8 cellular contexts compared by ENCODE assay signal in the genomic region with DNA sequence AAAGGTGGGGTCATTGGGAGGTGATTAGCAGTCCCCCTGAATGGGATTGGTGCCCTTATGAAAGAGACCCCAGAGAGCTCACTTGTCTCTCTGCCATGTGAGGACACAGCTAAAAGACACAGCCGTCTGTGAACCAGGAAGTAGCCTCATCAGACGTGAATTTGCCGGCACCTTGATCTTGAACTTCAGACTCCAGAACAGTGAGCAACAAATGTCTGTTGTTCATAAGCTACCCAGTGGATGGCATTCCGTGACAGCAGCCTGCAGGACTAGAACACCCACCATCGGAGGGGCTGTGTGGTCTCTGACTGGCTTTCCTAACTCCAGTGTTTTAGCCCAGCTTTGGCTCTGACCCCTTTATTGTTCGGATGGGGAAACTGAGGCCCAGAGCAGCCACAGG. TPM values are rescaled to one million over a fixed set of nuclear protein-coding genes. Genes with fewer than 3 reads are reported as not detected.
DNase-seq lines count a peak whose midpoint lies in the region; ATAC-seq, FAIRE-seq and TF ChIP-seq lines count a peak whose summit lies in the region.
"Not testable (repeated sequence)": the region's sequence is repeated elsewhere in the genome, so short reads cannot be mapped to it uniquely, and the experiment has no call there.
"Had no signal": no experiment of that assay in that cellular context is flagged by ENCODE, and none has a peak within 500 bp of the region (broad histone marks: within the 10 kb centered on the region; RNA-seq: fewer than 3 reads in every experiment).

No MANE protein-coding gene starts in this region.

- ATAC-seq in CD8-positive, alpha-beta T cell, result peak; percentile 61
- ATAC-seq in SK-N-SH treated with all-trans-retinoic acid at 6 μM for 48 hours, result peak; percentile 21
- peak; percentile 32 to 36 for ATAC-seq in activated T-cell treated with anti-CD3 and anti-CD28 coated beads, Interleukin-2, amount 50 U/mL, for 4 hours
- peak; percentile 58 for ATAC-seq in HepG2

- POLR2A ChIA-PET in CD8-positive, alpha-beta T cell (lab: Charles Lee); endothelial cell of umbilical vein (lab: Charles Lee); HepG2 (lab: Yijun Ruan, JAX): not testable (repeated sequence)

- intact Hi-C loops in CD8-positive, alpha-beta T cell (cut with DNase I, micrococcal nuclease); endothelial cell of umbilical vein (cut with micrococcal nuclease); HepG2 (cut with micrococcal nuclease; ENCODE audit: unreplicated experiment): not testable (repeated sequence)

- WGBS in HepG2 (ENCODE audit: low lambda C conversion rate), result no CpG with 5 or more reads among the region's 6 CpGs

- CTCF ChIA-PET in CD8-positive, alpha-beta T cell (lab: Charles Lee); endothelial cell of umbilical vein (lab: Charles Lee); HepG2 (lab: Yijun Ruan, JAX; ENCODE audit: low intra/inter-chr PET ratio, low total read pairs): not testable (repeated sequence)

- H3K9me3 ChIP-seq in CD8-positive, alpha-beta T cell (ENCODE audit: low read length); Karpas-422 (ENCODE audit: low read length); endothelial cell of umbilical vein (replicated peaks; ENCODE audit: control insufficient read depth, insufficient read depth, low read length); HepG2 (ENCODE audit: low read length): not testable (repeated sequence)

- H3K4me3 Mint-ChIP-seq in CD8-positive, alpha-beta T cell; activated T-cell treated with anti-CD3 and anti-CD28 coated beads, Interleukin-2, amount 50 U/mL, for 4 hours: not testable (repeated sequence)

- not testable (repeated sequence) for H3K9ac ChIP-seq in Karpas-422 (ENCODE audit: low read length); endothelial cell of umbilical vein (replicated peaks; ENCODE audit: extremely low read depth, insufficient read depth, low read length); HepG2 (ENCODE audit: insufficient read depth, low read depth, low read length)

- in situ Hi-C loops in HepG2 (cut with HindIII; ENCODE audit: extremely low pct_ligation_motif_present, low pct_unique_long_range_greater_than_20kb), result not testable (repeated sequence)

- not testable (repeated sequence) for H3K4me3 ChIP-seq in CD8-positive, alpha-beta T cell (ENCODE audit: low read depth, low read length); Karpas-422 (ENCODE audit: low read length); endothelial cell of umbilical vein (replicated peaks in 1 of 3; ENCODE audit: insufficient read depth in 1 of 3, low read depth in 1 of 3, low read length in 3 of 3); HepG2 (replicated peaks in 1 of 3; ENCODE audit: insufficient read depth in 1 of 3, low read depth in 2 of 3, low read length in 3 of 3)

- TF ChIP-seq EP300 in HepG2 (IDR thresholded peaks at IDR 0.05; ENCODE audit: low read depth in 2 of 2, low read length in 2 of 2); HepG2 (CRISPR knock-in tag; IDR thresholded peaks at IDR 0.05; ENCODE audit: borderline replicate concordance): not testable (repeated sequence)

- dilution Hi-C loops in endothelial cell of umbilical vein (cut with MboI; ENCODE audit: extremely low pct_ligation_motif_present, low sequenced_read_pairs), result not testable (repeated sequence)

- H3K27ac ChIP-seq in CD8-positive, alpha-beta T cell (ENCODE audit: low read depth, low read length); endothelial cell of umbilical vein (ENCODE audit: insufficient read depth, low read depth, low read length); HepG2 (ENCODE audit: extremely low read length, insufficient read depth, low read length): not testable (repeated sequence)
- H3K27ac ChIP-seq in Karpas-422 (ENCODE audit: low read length), result peak overlapping the region; percentile 57; the same call in 1 of the 2 replicates

- not testable (repeated sequence) for H3K4me1 ChIP-seq in CD8-positive, alpha-beta T cell (ENCODE audit: insufficient read depth, low read length); Karpas-422 (ENCODE audit: low read length); endothelial cell of umbilical vein (ENCODE audit: control insufficient read depth, extremely low read depth, insufficient read depth, low read length); HepG2 (ENCODE audit: insufficient read depth, low read length)

- H3K4me2 ChIP-seq in Karpas-422 (ENCODE audit: low read depth, low read length, poor library complexity, severe bottlenecking); endothelial cell of umbilical vein (ENCODE audit: insufficient read depth, low read length); HepG2 (ENCODE audit: low read depth, low read length): not testable (repeated sequence)

- H4K20me1 ChIP-seq in Karpas-422 (ENCODE audit: insufficient read depth, low read depth, low read length); endothelial cell of umbilical vein (replicated peaks; ENCODE audit: control insufficient read depth, extremely low read depth, insufficient read depth, low read length); HepG2 (ENCODE audit: insufficient read depth, low read length): not testable (repeated sequence)

- TF ChIP-seq POLR2A in endothelial cell of umbilical vein (IDR thresholded peaks at IDR 0.05; ENCODE audit: low read depth, low read length); HepG2 (IDR thresholded peaks at IDR 0.05; ENCODE audit: insufficient read depth in 1 of 2, low read depth in 2 of 2, low read length in 2 of 2): not testable (repeated sequence)

- not testable (repeated sequence) for H3K79me2 ChIP-seq in Karpas-422 (ENCODE audit: low read length); endothelial cell of umbilical vein (ENCODE audit: control insufficient read depth, insufficient read depth, low read length); HepG2 (ENCODE audit: insufficient read depth, low read length)

- not testable (repeated sequence) for BruUV-seq in endothelial cell of umbilical vein (replicated peaks; lab: Mats Ljungman, UMichigan); HepG2 (replicated peaks; lab: Mats Ljungman, UMichigan)

- TF ChIP-seq CTCF in CD8-positive, alpha-beta T cell (IDR thresholded peaks at IDR 0.05); endothelial cell of umbilical vein (IDR thresholded peaks at IDR 0.05; ENCODE audit: extremely low read depth in 1 of 2, insufficient read depth in 1 of 2, low read depth in 1 of 2, low read length in 2 of 2); HepG2 (CRISPR knock-in tag; IDR thresholded peaks at IDR 0.05): not testable (repeated sequence)

- FAIRE-seq in endothelial cell of umbilical vein (lab: Jason Lieb, UNC) (peak; percentile 96), HepG2 (lab: Jason Lieb, UNC) (peak; percentile 96), urothelium cell line (lab: Jason Lieb, UNC) (peak; percentile 86)

- not testable (repeated sequence) for H3K9me3 Mint-ChIP-seq in CD8-positive, alpha-beta T cell; activated T-cell treated with anti-CD3 and anti-CD28 coated beads, Interleukin-2, amount 50 U/mL, for 4 hours

- H3K9me1 ChIP-seq in endothelial cell of umbilical vein (replicated peaks; ENCODE audit: control insufficient read depth, extremely low read depth, insufficient read depth, low read length), result not testable (repeated sequence)

- H3K27me3 ChIP-seq in CD8-positive, alpha-beta T cell (ENCODE audit: insufficient read depth, low read length); Karpas-422 (ENCODE audit: low read length); endothelial cell of umbilical vein (ENCODE audit: control insufficient read depth in 2 of 2, insufficient read depth in 2 of 2, low read length in 2 of 2); HepG2 (ENCODE audit: control insufficient read depth in 1 of 2, insufficient read depth in 2 of 2, low read length in 2 of 2): not testable (repeated sequence)

- H3K27ac Mint-ChIP-seq in CD8-positive, alpha-beta T cell, result not testable (repeated sequence)

- H3K9me2 ChIP-seq in Karpas-422 (replicated peaks; ENCODE audit: insufficient read depth, low read length), result not testable (repeated sequence)

- DNase-seq in CD8-positive, alpha-beta T cell; Karpas-422; activated T-cell treated with anti-CD3 and anti-CD28 coated beads, Interleukin-2, amount 50 U/mL, for 4 hours; endothelial cell of umbilical vein (ENCODE audit: low read depth, low spot score); HepG2 (ENCODE audit: low spot score); urothelium cell line (ENCODE audit: low spot score): not testable (repeated sequence)

- not testable (repeated sequence) for H3K4me1 Mint-ChIP-seq in CD8-positive, alpha-beta T cell (ENCODE audit: low read depth); activated T-cell treated with anti-CD3 and anti-CD28 coated beads, Interleukin-2, amount 50 U/mL, for 4 hours (ENCODE audit: low read depth)

- not testable (repeated sequence) for TF ChIP-seq RAD21 in HepG2 (CRISPR knock-in tag; IDR thresholded peaks at IDR 0.05)

- H2AFZ ChIP-seq in Karpas-422 (ENCODE audit: low read length); endothelial cell of umbilical vein (ENCODE audit: low read depth, low read length); HepG2 (ENCODE audit: low read length): not testable (repeated sequence)

- H3K36me3 ChIP-seq in CD8-positive, alpha-beta T cell (ENCODE audit: insufficient read depth, low read length); Karpas-422 (ENCODE audit: insufficient read depth, low read length); endothelial cell of umbilical vein (ENCODE audit: control insufficient read depth in 2 of 2, extremely low read depth in 1 of 2, insufficient read depth in 2 of 2, low read length in 2 of 2); HepG2 (replicated peaks in 1 of 2; ENCODE audit: control insufficient read depth in 1 of 2, insufficient read depth in 2 of 2, low read length in 2 of 2): not testable (repeated sequence)

- H3K36me3 Mint-ChIP-seq in CD8-positive, alpha-beta T cell; activated T-cell treated with anti-CD3 and anti-CD28 coated beads, Interleukin-2, amount 50 U/mL, for 4 hours (ENCODE audit: insufficient read depth): not testable (repeated sequence)

- H3K27me3 Mint-ChIP-seq in CD8-positive, alpha-beta T cell (ENCODE audit: low read depth); activated T-cell treated with anti-CD3 and anti-CD28 coated beads, Interleukin-2, amount 50 U/mL, for 4 hours (ENCODE audit: low read depth): not testable (repeated sequence)

RNA-seq across cellular contexts. Expression of a gene that starts 9.2 kb away (rescaled TPM):
- 10 to 100 TPM; 15.8 to 18.3 TPM for total RNA-seq in CD8-positive, alpha-beta T cell
- total RNA-seq in Karpas-422 (2014; rRNA removed; shearing (Covaris generic); ENCODE audit: low replicate concordance), result 17.6 and 29.9 TPM in 2 replicates
- 1 to 10 TPM; 5.7 to 6.8 (median 6.0) TPM for total RNA-seq in activated T-cell treated with anti-CD3 and anti-CD28 coated beads, Interleukin-2, amount 50 U/mL, for 4 hours
- total RNA-seq in endothelial cell of umbilical vein (43.6 and 44.5 TPM in 2 replicates), HepG2 (2016; rRNA removed; fragmentation: Illumina TruSeq; extraction: Trizol) (0.77 and 0.90 TPM in 2 replicates)
- polyA plus RNA-seq in endothelial cell of umbilical vein (32.1 and 40.7 TPM in 2 replicates), HepG2 (2011; rRNA removed) (1.6 and 1.7 TPM in 2 replicates)
- polyA plus RNA-seq in endothelial cell of umbilical vein (2011; cell fraction: cytosol; rRNA removed), result 22.5 and 26.6 TPM in 2 replicates
- polyA plus RNA-seq in endothelial cell of umbilical vein (2011; cell fraction: nucleus; rRNA removed), result 27.1 and 37.5 TPM in 2 replicates
- 15.6 and 32.2 TPM in 2 replicates for polyA plus RNA-seq in endothelial cell of umbilical vein (2012)
- polyA minus RNA-seq in endothelial cell of umbilical vein, result 15.8 and 17.1 TPM in 2 replicates
- polyA minus RNA-seq in endothelial cell of umbilical vein (2011; cell fraction: cytosol; rRNA and poly(A)+ RNA removed), result not detected
- polyA minus RNA-seq in endothelial cell of umbilical vein (2011; cell fraction: nucleus; rRNA and poly(A)+ RNA removed), result 10.3 and 14.8 TPM in 2 replicates
- total RNA-seq in HepG2 (2016; cell fraction: cytosol; rRNA removed; fragmentation: Illumina TruSeq; extraction: Trizol; ENCODE audit: low read depth), result 0.10 and 0.35 TPM in 2 replicates
- total RNA-seq in HepG2 (2016; cell fraction: insoluble cytoplasmic fraction; rRNA removed; fragmentation: Illumina TruSeq; extraction: Trizol), result 0.76 and 1.1 TPM in 2 replicates
- 0.31 and 0.69 TPM in 2 replicates for total RNA-seq in HepG2 (2016; cell fraction: membrane; rRNA removed; fragmentation: Illumina TruSeq; extraction: Trizol)
- total RNA-seq in HepG2 (2016; cell fraction: nucleus; rRNA removed; fragmentation: Illumina TruSeq; extraction: Trizol), result 0.31 and 0.60 TPM in 2 replicates
- 0.79 and 2.2 TPM in 2 replicates for polyA plus RNA-seq in HepG2 (2011; cell fraction: cytosol; rRNA removed)
- polyA plus RNA-seq in HepG2 (2011; cell fraction: nucleus; rRNA removed), result 1.8 and 2.6 TPM in 2 replicates
- polyA plus RNA-seq in HepG2 (2012), result 0.37 and 0.85 TPM in 2 replicates
- 0.12 and 0.14 TPM in 2 replicates for polyA plus RNA-seq in HepG2 (2016; cell fraction: cytosol; fragmentation: Illumina TruSeq; extraction: Trizol; ENCODE audit: low read depth)
- polyA plus RNA-seq in HepG2 (2016; cell fraction: insoluble cytoplasmic fraction; fragmentation: Illumina TruSeq; extraction: Trizol; ENCODE audit: low read depth), result 0.44 and 0.88 TPM in 2 replicates
- polyA plus RNA-seq in HepG2 (2016; cell fraction: membrane; fragmentation: Illumina TruSeq; extraction: Trizol; ENCODE audit: low read depth), result 0.29 and 0.35 TPM in 2 replicates
- 1.00 and 1.2 TPM in 2 replicates for polyA plus RNA-seq in HepG2 (2016; cell fraction: nucleus; fragmentation: Illumina TruSeq; extraction: Trizol; ENCODE audit: insufficient read depth, low read depth)
- polyA minus RNA-seq in HepG2 (2011; rRNA and poly(A)+ RNA removed; ENCODE audit: low replicate concordance), result 0.16 and 2.7 TPM in 2 replicates
- polyA minus RNA-seq in HepG2 (2011; cell fraction: cytosol; rRNA and poly(A)+ RNA removed), result 0.49 and 0.79 TPM in 2 replicates
- polyA minus RNA-seq in HepG2 (2011; cell fraction: nucleus; rRNA and poly(A)+ RNA removed), result 0.75 and 0.90 TPM in 2 replicates
- total RNA-seq: A172 had no signal

RNA-seq across cellular contexts. Expression of a gene that starts 33.0 kb away (rescaled TPM):
- 1 to 10 TPM; 3.5 to 4.1 TPM for total RNA-seq in CD8-positive, alpha-beta T cell
- 9.2 and 22.9 TPM in 2 replicates for total RNA-seq in Karpas-422 (2014; rRNA removed; shearing (Covaris generic); ENCODE audit: low replicate concordance)
- 10 to 100 TPM; 27.0 to 31.9 (median 31.9) TPM for total RNA-seq in activated T-cell treated with anti-CD3 and anti-CD28 coated beads, Interleukin-2, amount 50 U/mL, for 4 hours
- total RNA-seq in endothelial cell of umbilical vein (10.9 and 11.1 TPM in 2 replicates), HepG2 (2016; rRNA removed; fragmentation: Illumina TruSeq; extraction: Trizol) (14.0 and 18.6 TPM in 2 replicates)
- polyA plus RNA-seq in endothelial cell of umbilical vein (7.0 and 8.2 TPM in 2 replicates), HepG2 (2011; rRNA removed) (13.7 and 21.2 TPM in 2 replicates)
- polyA plus RNA-seq in endothelial cell of umbilical vein (2011; cell fraction: cytosol; rRNA removed), result 5.4 and 6.6 TPM in 2 replicates
- 10.4 and 10.9 TPM in 2 replicates for polyA plus RNA-seq in endothelial cell of umbilical vein (2011; cell fraction: nucleus; rRNA removed)
- polyA plus RNA-seq in endothelial cell of umbilical vein (2012), result 8.6 and 10.0 TPM in 2 replicates
- polyA minus RNA-seq in endothelial cell of umbilical vein, result 7.3 and 8.5 TPM in 2 replicates
- 12.8 TPM for polyA minus RNA-seq in endothelial cell of umbilical vein (2011; cell fraction: cytosol; rRNA and poly(A)+ RNA removed)
- polyA minus RNA-seq in endothelial cell of umbilical vein (2011; cell fraction: nucleus; rRNA and poly(A)+ RNA removed), result 6.1 and 8.1 TPM in 2 replicates
- 3.1 and 3.2 TPM in 2 replicates for total RNA-seq in HepG2 (2016; cell fraction: cytosol; rRNA removed; fragmentation: Illumina TruSeq; extraction: Trizol; ENCODE audit: low read depth)
- 11.3 and 19.1 TPM in 2 replicates for total RNA-seq in HepG2 (2016; cell fraction: insoluble cytoplasmic fraction; rRNA removed; fragmentation: Illumina TruSeq; extraction: Trizol)
- 8.0 and 8.1 TPM in 2 replicates for total RNA-seq in HepG2 (2016; cell fraction: membrane; rRNA removed; fragmentation: Illumina TruSeq; extraction: Trizol)
- 19.9 and 21.9 TPM in 2 replicates for total RNA-seq in HepG2 (2016; cell fraction: nucleus; rRNA removed; fragmentation: Illumina TruSeq; extraction: Trizol)
- 9.8 and 12.5 TPM in 2 replicates for polyA plus RNA-seq in HepG2 (2011; cell fraction: cytosol; rRNA removed)
- 62.7 and 63.6 TPM in 2 replicates for polyA plus RNA-seq in HepG2 (2011; cell fraction: nucleus; rRNA removed)
- 9.6 and 14.4 TPM in 2 replicates for polyA plus RNA-seq in HepG2 (2012)
- polyA plus RNA-seq in HepG2 (2016; cell fraction: cytosol; fragmentation: Illumina TruSeq; extraction: Trizol; ENCODE audit: low read depth), result 1.4 and 1.5 TPM in 2 replicates
- polyA plus RNA-seq in HepG2 (2016; cell fraction: insoluble cytoplasmic fraction; fragmentation: Illumina TruSeq; extraction: Trizol; ENCODE audit: low read depth), result 10.4 and 12.3 TPM in 2 replicates
- 4.1 and 4.4 TPM in 2 replicates for polyA plus RNA-seq in HepG2 (2016; cell fraction: membrane; fragmentation: Illumina TruSeq; extraction: Trizol; ENCODE audit: low read depth)
- 43.0 and 45.0 TPM in 2 replicates for polyA plus RNA-seq in HepG2 (2016; cell fraction: nucleus; fragmentation: Illumina TruSeq; extraction: Trizol; ENCODE audit: insufficient read depth, low read depth)
- polyA minus RNA-seq in HepG2 (2011; rRNA and poly(A)+ RNA removed; ENCODE audit: low replicate concordance), result 18.2 and 34.3 TPM in 2 replicates
- 14.7 and 14.9 TPM in 2 replicates for polyA minus RNA-seq in HepG2 (2011; cell fraction: cytosol; rRNA and poly(A)+ RNA removed)
- polyA minus RNA-seq in HepG2 (2011; cell fraction: nucleus; rRNA and poly(A)+ RNA removed), result 24.2 and 25.2 TPM in 2 replicates
